ENCODE assay signal across 8 cellular contexts in genomic region chr1:95073446-95073845, GRCh38. TPM values are rescaled to one million over a fixed set of nuclear protein-coding genes. Genes with fewer than 3 reads are reported as not detected.
DNase-seq lines count a peak whose midpoint lies in the region; ATAC-seq and TF ChIP-seq lines count a peak whose summit lies in the region.

No MANE protein-coding gene starts in this region.

- H3K36me3 ChIP-seq in right atrium auricular region = no peaks in the 10 kb centered on the region

- H3K27ac Mint-ChIP-seq in activated B cell treated with CpG ODN at 0.5 μM for 24 hours = peak overlapping the region; percentile 99
- H3K27ac Mint-ChIP-seq in stimulated activated memory B cell treated with anti-CD40 and anti-IgM and Interleukin-4, amounts not matched to agents 10 μg/mL and 1 μg/mL and 100 μg/mL, for 72 hours = peak overlapping the region; percentile 90

- H3K27me3 ChIP-seq in right atrium auricular region = no peaks in the 10 kb centered on the region

- H3K4me1 ChIP-seq in right atrium auricular region = peaks cover 0 to 8% of the 10 kb centered on the region in 2 donors

- peaks cover 3% of the 10 kb centered on the region for H3K27me3 Mint-ChIP-seq in activated B cell treated with CpG ODN at 0.5 μM for 24 hours
- no peaks in the 10 kb centered on the region for H3K27me3 Mint-ChIP-seq in stimulated activated memory B cell treated with anti-CD40 and anti-IgM and Interleukin-4, amounts not matched to agents 10 μg/mL and 1 μg/mL and 100 μg/mL, for 72 hours

- H3K27ac ChIP-seq in right atrium auricular region = peak overlapping the region; percentile 87 to 90

- H3K4me3 ChIP-seq in right atrium auricular region = peak overlapping the region; percentile 66 to 68

- H3K36me3 Mint-ChIP-seq in activated B cell treated with CpG ODN at 0.5 μM for 24 hours (ENCODE audit: low read depth) = peaks cover 9% of the 10 kb centered on the region
- H3K36me3 Mint-ChIP-seq in stimulated activated memory B cell treated with anti-CD40 and anti-IgM and Interleukin-4, amounts not matched to agents 10 μg/mL and 1 μg/mL and 100 μg/mL, for 72 hours = peaks cover 6% of the 10 kb centered on the region

- ATAC-seq in activated B cell treated with CpG ODN at 0.5 μM for 24 hours (ENCODE audit: low read depth) = no peak
- ATAC-seq in stimulated activated memory B cell treated with anti-CD40 and anti-IgM and Interleukin-4, amounts not matched to agents 10 μg/mL and 1 μg/mL and 100 μg/mL, for 72 hours = no peak

- peaks cover 20% of the 10 kb centered on the region for H3K4me1 Mint-ChIP-seq in activated B cell treated with CpG ODN at 0.5 μM for 24 hours
- peaks cover 7% of the 10 kb centered on the region for H3K4me1 Mint-ChIP-seq in stimulated activated memory B cell treated with anti-CD40 and anti-IgM and Interleukin-4, amounts not matched to agents 10 μg/mL and 1 μg/mL and 100 μg/mL, for 72 hours

- intact Hi-C loops in activated B cell treated with CpG ODN at 0.5 μM for 24 hours (cut with micrococcal nuclease) = loop anchor here (2.0 kb wide), 3 partner anchors 31 to 1649 kb away; partner anchors contain the start of gene GCLM

- no peaks in the 10 kb centered on the region for H3K9me3 Mint-ChIP-seq in activated B cell treated with CpG ODN at 0.5 μM for 24 hours
- H3K9me3 Mint-ChIP-seq in stimulated activated memory B cell treated with anti-CD40 and anti-IgM and Interleukin-4, amounts not matched to agents 10 μg/mL and 1 μg/mL and 100 μg/mL, for 72 hours = no peaks in the 10 kb centered on the region

- DNase-seq in DMS 273 (lab: John Stamatoyannopoulos, UW; ENCODE audit: unreplicated experiment) = peak; percentile 26
- no peak for DNase-seq in DMS 273 treated with DMSO at 0.1 percent for 48 hours (lab: John Stamatoyannopoulos, UW)
- no peak for DNase-seq in activated B cell treated with CpG ODN at 0.5 μM for 24 hours
- DNase-seq in right atrium auricular region (ENCODE audit: low spot score) = no peak
- DNase-seq in NAMALWA (ENCODE audit: low spot score) = no peak
- no peak for DNase-seq in NCI-H2081 treated with DMSO at 0.1 percent for 48 hours (lab: John Stamatoyannopoulos, UW)
- no peak for DNase-seq in mesenteric fat pad (ENCODE audit: low spot score)

- POLR2A ChIA-PET in activated B cell treated with CpG ODN at 0.5 μM for 24 hours (lab: Charles Lee) = interaction anchor here (0.5 to 1.6 kb wide), 12 partner anchors 11 to 1727 kb away, joined by 3 to 25 read pairs (median 4); partner anchors contain the start of gene RWDD3

- CTCF ChIA-PET in activated B cell treated with CpG ODN at 0.5 μM for 24 hours (lab: Charles Lee) = interaction anchor here (1.1 to 1.8 kb wide), 5 partner anchors 11 to 219 kb away, joined by 3 to 8 read pairs (median 6); partner anchors contain the start of genes RWDD3 and TLCD4

- H3K4me3 Mint-ChIP-seq in activated B cell treated with CpG ODN at 0.5 μM for 24 hours = peak overlapping the region; percentile 100
- H3K4me3 Mint-ChIP-seq in stimulated activated memory B cell treated with anti-CD40 and anti-IgM and Interleukin-4, amounts not matched to agents 10 μg/mL and 1 μg/mL and 100 μg/mL, for 72 hours = peak overlapping the region; percentile 93

- TF ChIP-seq CTCF in activated B cell treated with CpG ODN at 0.5 μM for 24 hours (IDR thresholded peaks at IDR 0.05) = no peak
- no peak for TF ChIP-seq CTCF in right atrium auricular region (IDR thresholded peaks at IDR 0.05)

- H3K9me3 ChIP-seq in right atrium auricular region = no peaks in the 10 kb centered on the region

RNA-seq across cellular contexts. Expression of gene ALG14, which starts 0.7 kb away (rescaled TPM):
- total RNA-seq in activated B cell treated with CpG ODN at 0.5 μM for 24 hours = 3.7 and 7.5 TPM in 2 replicates
- total RNA-seq in right atrium auricular region = under 1 TPM; 0.74 to 0.79 TPM
- total RNA-seq in mesenteric fat pad = 8.1 TPM

RNA-seq across cellular contexts. Expression of gene TLCD4, which starts 43.7 kb away (rescaled TPM):
- 0.22 and 0.24 TPM in 2 replicates for total RNA-seq in activated B cell treated with CpG ODN at 0.5 μM for 24 hours
- total RNA-seq in right atrium auricular region = 10 to 100 TPM; 33.6 to 42.3 TPM
- 15.9 TPM for total RNA-seq in mesenteric fat pad

Comparison
In these comparisons a context has a peak if more than half of its experiments do, and no peak if none do; other contexts are left out.
1. RNA of gene TLCD4, which starts 43.7 kb away (total RNA-seq): 33.6 to 42.3 TPM in right atrium auricular region and 15.9 TPM in mesenteric fat pad (single experiment); 0.22 to 0.24 TPM in activated B cell treated with CpG ODN at 0.5 μM for 24 hours; every median in the first group is over 10 times any median in the second.